8 cellular contexts compared by ENCODE assay signal in the genomic region with DNA sequence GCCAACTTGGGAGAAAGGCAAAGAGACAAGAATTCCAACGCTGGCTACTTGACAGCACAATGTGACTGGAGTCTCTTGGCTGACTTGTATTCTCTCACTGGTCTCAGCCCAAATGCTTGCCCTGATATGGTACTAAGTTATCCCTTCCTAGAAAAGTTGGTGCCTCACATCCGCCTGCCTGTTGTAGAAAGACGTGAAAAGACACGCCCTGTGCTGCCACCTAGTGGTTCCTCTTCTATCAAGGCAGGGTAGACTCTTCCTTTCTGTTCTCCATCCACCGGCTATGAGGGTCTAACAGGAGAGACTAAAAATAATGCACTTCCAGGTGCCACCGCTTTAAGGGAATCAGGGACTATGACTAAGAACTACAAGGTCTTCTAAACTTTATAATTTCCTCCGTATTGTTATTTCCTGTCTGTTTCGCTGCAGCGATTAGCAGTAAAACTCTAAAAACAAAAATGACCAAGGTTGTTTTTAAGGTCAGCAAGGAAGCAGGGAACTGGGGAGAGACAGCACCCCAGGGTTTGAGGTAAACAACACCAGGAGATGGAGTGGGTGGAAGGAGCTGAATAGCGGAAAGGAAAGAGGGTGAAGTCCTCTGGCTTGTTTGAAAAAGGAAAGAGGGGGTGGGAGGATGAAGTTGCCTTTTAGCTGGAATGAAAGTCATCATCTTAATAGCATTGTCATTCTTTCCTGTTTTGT.
DNase-seq lines count a peak whose midpoint lies in the region; ATAC-seq and TF ChIP-seq lines count a peak whose summit lies in the region.

No MANE protein-coding gene starts in this region.

- no peak overlapping the region for H3K27ac ChIP-seq in HCT116 (ENCODE audit: low read depth, low read length)
- peak overlapping the region; percentile 29 for H3K27ac ChIP-seq in angular gyrus (ENCODE audit: low read depth, low read length)
- H3K27ac ChIP-seq in right atrium auricular region: peak overlapping the region; percentile 66 to 90

- peak; percentile 97 to 98 (median 97) for TF ChIP-seq CTCF in HCT116 (IDR thresholded peaks at IDR 0.05 in 2 of 3, conservative IDR thresholded peaks at IDR 0.05 in 1 of 3; ENCODE audit: borderline replicate concordance in 1 of 3, insufficient read depth in 1 of 3, low read depth in 2 of 3, low read length in 2 of 3)
- TF ChIP-seq CTCF in right atrium auricular region (IDR thresholded peaks at IDR 0.05): peak; percentile 84 to 89
- peak; percentile 83 for TF ChIP-seq CTCF in retinal pigment epithelial cell (conservative IDR thresholded peaks at IDR 0.05; ENCODE audit: low read depth, low read length)

- peak overlapping the region; percentile 80 for H2AFZ ChIP-seq in HCT116 (ENCODE audit: low read depth, low read length, poor library complexity, severe bottlenecking)

- no peak for TF ChIP-seq POLR2A in HCT116 (IDR thresholded peaks at IDR 0.05; ENCODE audit: borderline replicate concordance, extremely low read depth, insufficient read depth, insufficient read length)

- no peaks in the 10 kb centered on the region for H3K79me2 ChIP-seq in HCT116 (ENCODE audit: insufficient read depth, low read length)

- no peak overlapping the region for H3K4me2 ChIP-seq in HCT116 (ENCODE audit: low read length)

- CTCF ChIA-PET in HCT116 (lab: Charles Lee): interaction anchor here (0.8 to 5.5 kb wide), 5 partner anchors 11 to 130 kb away, joined by 3 to 58 read pairs (median 10); no protein-coding TSS in a partner anchor

- no peaks in the 10 kb centered on the region for H3K9me2 ChIP-seq in HCT116 (ENCODE audit: insufficient read depth)

- no peaks in the 10 kb centered on the region for H3K36me3 ChIP-seq in HCT116 (ENCODE audit: control insufficient read depth in 1 of 2, insufficient read depth in 2 of 2, low read length in 2 of 2)
- H3K36me3 ChIP-seq in right atrium auricular region: no peaks in the 10 kb centered on the region

- H3K4me1 ChIP-seq in HCT116 (ENCODE audit: control insufficient read depth in 1 of 2, insufficient read depth in 2 of 2, low read length in 2 of 2) (no peaks in the 10 kb centered on the region), right atrium auricular region (peaks cover 0 to 35% of the 10 kb centered on the region in 2 donors)

- RAD21 ChIA-PET in HCT116 (lab: Charles Lee; ENCODE audit: low non-redundant PET in 1 of 2, low total read pairs in 2 of 2, uncharacterized antibody in 2 of 2, unreplicated experiment in 2 of 2): interaction anchor here (0.8 to 1.9 kb wide), 4 partner anchors 111 to 130 kb away, joined by 3 to 11 read pairs (median 5); no protein-coding TSS in a partner anchor

- intact Hi-C loops in HCT116 (cut with micrococcal nuclease): loop anchor here (1.0 to 5.0 kb wide), 4 partner anchors 112 to 924 kb away; a partner anchor contains a TSS

- BruUV-seq in HCT116 (replicated peaks; lab: Mats Ljungman, UMichigan): no TSS peak

- no peak overlapping the region for H3K9ac ChIP-seq in HCT116 (ENCODE audit: low read length)

- no peak overlapping the region for H3K4me3 ChIP-seq in HCT116 (replicated peaks in 1 of 2; ENCODE audit: low read depth in 1 of 2, low read length in 2 of 2)
- no peak overlapping the region for H3K4me3 ChIP-seq in right atrium auricular region
- H3K4me3 ChIP-seq in retinal pigment epithelial cell (ENCODE audit: low read length): no peak overlapping the region

- no peaks in the 10 kb centered on the region for H4K20me1 ChIP-seq in HCT116 (ENCODE audit: insufficient read depth)

- peak; percentile 100 for ATAC-seq in HCT116
- no peak for ATAC-seq in HG02678 (IDR thresholded peaks at IDR 0.05; ENCODE audit: unreplicated experiment)

- no peaks in the 10 kb centered on the region for H3K27me3 ChIP-seq in HCT116 (ENCODE audit: insufficient read depth, low read length)
- H3K27me3 ChIP-seq in right atrium auricular region: no peaks in the 10 kb centered on the region

- H3K9me3 ChIP-seq in HCT116 (ENCODE audit: control insufficient read depth in 1 of 2, insufficient read depth in 1 of 2, low read depth in 1 of 2, low read length in 2 of 2): no peaks in the 10 kb centered on the region
- no peaks in the 10 kb centered on the region for H3K9me3 ChIP-seq in right atrium auricular region

- peak; percentile 99 for TF ChIP-seq RAD21 in HCT116 (IDR thresholded peaks at IDR 0.05; ENCODE audit: low read depth)

- DNase-seq in DMS 273 (lab: John Stamatoyannopoulos, UW; ENCODE audit: unreplicated experiment): peak; percentile 96
- DNase-seq in HCT116 (ENCODE audit: low read depth, low spot score): peak; percentile 93
- peak; percentile 24 to 59 for DNase-seq in NCI-H1930 (lab: John Stamatoyannopoulos, UW)
- DNase-seq in T-helper 2 cell: peak; percentile 47 to 92 (median 72)
- DNase-seq in right atrium auricular region (ENCODE audit: low spot score): peak; percentile 97
- DNase-seq in retinal pigment epithelial cell (ENCODE audit: low read depth): peak; percentile 37

- POLR2A ChIA-PET in HCT116 (lab: Charles Lee): interaction anchor here (0.6 to 1.0 kb wide), 2 partner anchors 14 to 19 kb away, joined by 3 read pairs; no protein-coding TSS in a partner anchor

TF ChIP-seq in HCT116, 20 proteins besides CTCF, POLR2A, EP300 and RAD21:
- TF ChIP-seq EZH2 (IDR thresholded peaks at IDR 0.05): no peak
- TF ChIP-seq POLR2AphosphoS5 (IDR thresholded peaks at IDR 0.05; ENCODE audit: low read depth, low read length): no peak
- TF ChIP-seq, protein P1, sequence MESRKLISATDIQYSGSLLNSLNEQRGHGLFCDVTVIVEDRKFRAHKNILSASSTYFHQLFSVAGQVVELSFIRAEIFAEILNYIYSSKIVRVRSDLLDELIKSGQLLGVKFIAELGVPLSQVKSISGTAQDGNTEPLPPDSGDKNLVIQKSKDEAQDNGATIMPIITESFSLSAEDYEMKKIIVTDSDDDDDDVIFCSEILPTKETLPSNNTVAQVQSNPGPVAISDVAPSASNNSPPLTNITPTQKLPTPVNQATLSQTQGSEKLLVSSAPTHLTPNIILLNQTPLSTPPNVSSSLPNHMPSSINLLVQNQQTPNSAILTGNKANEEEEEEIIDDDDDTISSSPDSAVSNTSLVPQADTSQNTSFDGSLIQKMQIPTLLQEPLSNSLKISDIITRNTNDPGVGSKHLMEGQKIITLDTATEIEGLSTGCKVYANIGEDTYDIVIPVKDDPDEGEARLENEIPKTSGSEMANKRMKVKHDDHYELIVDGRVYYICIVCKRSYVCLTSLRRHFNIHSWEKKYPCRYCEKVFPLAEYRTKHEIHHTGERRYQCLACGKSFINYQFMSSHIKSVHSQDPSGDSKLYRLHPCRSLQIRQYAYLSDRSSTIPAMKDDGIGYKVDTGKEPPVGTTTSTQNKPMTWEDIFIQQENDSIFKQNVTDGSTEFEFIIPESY (IDR thresholded peaks at IDR 0.05; ENCODE audit: extremely low read depth, insufficient replicate concordance, low read length): no peak
- TF ChIP-seq SIN3A (IDR thresholded peaks at IDR 0.05; ENCODE audit: low read depth): no peak
- peak; percentile 82 for TF ChIP-seq CBX3 (IDR thresholded peaks at IDR 0.05; ENCODE audit: low read depth)
- TF ChIP-seq, protein P2, sequence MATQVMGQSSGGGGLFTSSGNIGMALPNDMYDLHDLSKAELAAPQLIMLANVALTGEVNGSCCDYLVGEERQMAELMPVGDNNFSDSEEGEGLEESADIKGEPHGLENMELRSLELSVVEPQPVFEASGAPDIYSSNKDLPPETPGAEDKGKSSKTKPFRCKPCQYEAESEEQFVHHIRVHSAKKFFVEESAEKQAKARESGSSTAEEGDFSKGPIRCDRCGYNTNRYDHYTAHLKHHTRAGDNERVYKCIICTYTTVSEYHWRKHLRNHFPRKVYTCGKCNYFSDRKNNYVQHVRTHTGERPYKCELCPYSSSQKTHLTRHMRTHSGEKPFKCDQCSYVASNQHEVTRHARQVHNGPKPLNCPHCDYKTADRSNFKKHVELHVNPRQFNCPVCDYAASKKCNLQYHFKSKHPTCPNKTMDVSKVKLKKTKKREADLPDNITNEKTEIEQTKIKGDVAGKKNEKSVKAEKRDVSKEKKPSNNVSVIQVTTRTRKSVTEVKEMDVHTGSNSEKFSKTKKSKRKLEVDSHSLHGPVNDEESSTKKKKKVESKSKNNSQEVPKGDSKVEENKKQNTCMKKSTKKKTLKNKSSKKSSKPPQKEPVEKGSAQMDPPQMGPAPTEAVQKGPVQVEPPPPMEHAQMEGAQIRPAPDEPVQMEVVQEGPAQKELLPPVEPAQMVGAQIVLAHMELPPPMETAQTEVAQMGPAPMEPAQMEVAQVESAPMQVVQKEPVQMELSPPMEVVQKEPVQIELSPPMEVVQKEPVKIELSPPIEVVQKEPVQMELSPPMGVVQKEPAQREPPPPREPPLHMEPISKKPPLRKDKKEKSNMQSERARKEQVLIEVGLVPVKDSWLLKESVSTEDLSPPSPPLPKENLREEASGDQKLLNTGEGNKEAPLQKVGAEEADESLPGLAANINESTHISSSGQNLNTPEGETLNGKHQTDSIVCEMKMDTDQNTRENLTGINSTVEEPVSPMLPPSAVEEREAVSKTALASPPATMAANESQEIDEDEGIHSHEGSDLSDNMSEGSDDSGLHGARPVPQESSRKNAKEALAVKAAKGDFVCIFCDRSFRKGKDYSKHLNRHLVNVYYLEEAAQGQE (IDR thresholded peaks at IDR 0.05; ENCODE audit: low read depth): no peak
- TF ChIP-seq SRF (IDR thresholded peaks at IDR 0.05; ENCODE audit: low read depth): peak; percentile 71

Comparison
In these comparisons a context has a peak if more than half of its experiments do, and no peak if none do; other contexts are left out.
1. DNase-seq: peak in every context shown above with its lines; median percentile 97 in right atrium auricular region; 96 in DMS 273; 93 in HCT116; 72 in T-helper 2 cell; 42 in NCI-H1930; 37 in retinal pigment epithelial cell.